ENCODE assay signal across 29 cellular contexts in genomic region chr6:100862063-100862462, GRCh38.
"Had no signal": no experiment of that assay in that cellular context is flagged by ENCODE, and none has a peak within 500 bp of the region (broad histone marks: within the 10 kb centered on the region; RNA-seq: fewer than 3 reads in every experiment).

No MANE protein-coding gene starts in this region.

- H3K27me3 Mint-ChIP-seq: dendritic cell treated with granulocyte-macrophage colony-stimulating factor and Interleukin-4, amounts not matched to agents 40 ng/mL and 50 ng/mL, for 4 days; effector memory CD8-positive, alpha-beta T cell had no signal

- DNase-seq: colonic mucosa; cortex of kidney; dermis blood vessel endothelial cell; dorsolateral prefrontal cortex; effector CD4-positive, alpha-beta T cell; effector CD8-positive, alpha-beta T cell; effector memory CD4-positive, alpha-beta T cell; effector memory CD8-positive, alpha-beta T cell; endodermal cell; erythroblast; esophagus squamous epithelium; foreskin fibroblast; foreskin keratinocyte; foreskin melanocyte; gastrocnemius medialis; glutamatergic neuron; head of caudate nucleus; heart left ventricle; heart right ventricle had no signal

- H3K27me3 ChIP-seq: colonic mucosa, dorsolateral prefrontal cortex, esophagus muscularis mucosa, esophagus squamous epithelium, foreskin keratinocyte, gastrocnemius medialis, gastroesophageal sphincter, heart left ventricle, heart right ventricle had no signal

- H3K4me3 Mint-ChIP-seq: dendritic cell treated with granulocyte-macrophage colony-stimulating factor and Interleukin-4, amounts not matched to agents 40 ng/mL and 50 ng/mL, for 4 days; effector memory CD8-positive, alpha-beta T cell; endodermal cell had no signal

- H3K27ac ChIP-seq: colonic mucosa, coronary artery, dorsolateral prefrontal cortex, epithelial cell of prostate, esophagus muscularis mucosa, esophagus squamous epithelium, foreskin keratinocyte, gastrocnemius medialis, gastroesophageal sphincter, heart left ventricle, heart right ventricle had no signal

- H3K27ac Mint-ChIP-seq: dendritic cell treated with granulocyte-macrophage colony-stimulating factor and Interleukin-4, amounts not matched to agents 40 ng/mL and 50 ng/mL, for 4 days; effector memory CD8-positive, alpha-beta T cell; endodermal cell had no signal

- H3K9me3 Mint-ChIP-seq: effector memory CD8-positive, alpha-beta T cell; endodermal cell had no signal

- ATAC-seq: effector memory CD8-positive, alpha-beta T cell; esophagus mucosa; foreskin keratinocyte; gastrocnemius medialis; gastroesophageal sphincter; heart left ventricle; heart right ventricle had no signal

- FAIRE-seq: colon, endometrium, endothelial cell of umbilical vein, frontal cortex had no signal

- H3K9me3 ChIP-seq: colonic mucosa, esophagus muscularis mucosa, gastrocnemius medialis, gastroesophageal sphincter had no signal

- H3K4me3 ChIP-seq: colonic mucosa, coronary artery, dorsolateral prefrontal cortex, esophagus muscularis mucosa, esophagus squamous epithelium, gastrocnemius medialis, gastroesophageal sphincter, heart left ventricle, heart right ventricle had no signal

- H3K4me1 ChIP-seq: colonic mucosa, esophagus muscularis mucosa, esophagus squamous epithelium, foreskin keratinocyte, gastrocnemius medialis, gastroesophageal sphincter, heart left ventricle, heart right ventricle had no signal

- H3K4me1 Mint-ChIP-seq: endodermal cell had no signal

- H3K36me3 ChIP-seq: colonic mucosa had no signal
